ENCODE assay signal across 12 cellular contexts in genomic region chr2:12928197-12928596, GRCh38.
A peak's percentile ranks its signal among the peaks of the same experiment; 100 is the strongest.
DNase-seq lines count a peak whose midpoint lies in the region; ATAC-seq and TF ChIP-seq lines count a peak whose summit lies in the region.
"Had no signal": no experiment of that assay in that cellular context is flagged by ENCODE, and none has a peak within 500 bp of the region (broad histone marks: within the 10 kb centered on the region; RNA-seq: fewer than 3 reads in every experiment).

No MANE protein-coding gene starts in this region.

- no peaks in the 10 kb centered on the region for H3K27me3 Mint-ChIP-seq in activated T-cell treated with anti-CD3 and anti-CD28 coated beads, Interleukin-2, amount 50 U/mL, for 4 hours (ENCODE audit: low read depth)
- no peaks in the 10 kb centered on the region for H3K27me3 Mint-ChIP-seq in H9 (ENCODE audit: low read depth)

- H2AFZ ChIP-seq in H9 (ENCODE audit: low read length) = no peak overlapping the region

- no peak overlapping the region for H2BK120ac ChIP-seq in H9 (ENCODE audit: low read depth, low read length, poor library complexity, severe bottlenecking)

- H2BK12ac ChIP-seq in H9 (ENCODE audit: insufficient read length, low read depth, low read length) = no peak overlapping the region

- H3K4me1 ChIP-seq in skeletal muscle satellite cell (ENCODE audit: control insufficient read depth, insufficient read depth, low read length) (peaks cover 19% of the 10 kb centered on the region), H9 (ENCODE audit: insufficient read depth, low read length) (peaks cover 13% of the 10 kb centered on the region; the same call in 1 of the 2 replicates)

- no peak overlapping the region for H2BK15ac ChIP-seq in H9 (ENCODE audit: low read depth, low read length)

- H4K91ac ChIP-seq in H9 (ENCODE audit: insufficient read length, low read depth, low read length) = no peak overlapping the region

- H3K36me3 ChIP-seq in skeletal muscle satellite cell (ENCODE audit: insufficient read depth, low read length) = no peaks in the 10 kb centered on the region
- H3K36me3 ChIP-seq: stomach had no signal

- H3K14ac ChIP-seq in H9 (ENCODE audit: insufficient read depth, low read length) = no peak overlapping the region

- H4K5ac ChIP-seq in H9 (ENCODE audit: insufficient read length, low read depth, low read length) = no peak overlapping the region

- no peak for TF ChIP-seq CTCF in H9 (conservative IDR thresholded peaks at IDR 0.05)

- no peak overlapping the region for H3K4me3 ChIP-seq in skeletal muscle satellite cell (ENCODE audit: low read length)
- H3K4me3 ChIP-seq: stomach had no signal

- H3K4me3 Mint-ChIP-seq in activated T-cell treated with anti-CD3 and anti-CD28 coated beads, Interleukin-2, amount 50 U/mL, for 4 hours = no peak overlapping the region
- no peak overlapping the region for H3K4me3 Mint-ChIP-seq in H9
- H3K4me3 Mint-ChIP-seq: CD4-positive, alpha-beta T cell had no signal

- no peak overlapping the region for H3K9ac ChIP-seq in skeletal muscle satellite cell (ENCODE audit: low read depth, low read length)
- H3K9ac ChIP-seq in H9 (ENCODE audit: extremely low read depth, insufficient read length, low read length) = no peak overlapping the region

- no peak overlapping the region for H2BK20ac ChIP-seq in H9 (ENCODE audit: low read depth, low read length, poor library complexity, severe bottlenecking)

- no peak overlapping the region for H2AK5ac ChIP-seq in H9 (ENCODE audit: insufficient read length, low read length)

- H2BK5ac ChIP-seq in H9 (ENCODE audit: insufficient read length, low read length) = no peak overlapping the region

- H3K9me3 ChIP-seq in skeletal muscle satellite cell (replicated peaks; ENCODE audit: low read length) = no peaks in the 10 kb centered on the region
- no peaks in the 10 kb centered on the region for H3K9me3 ChIP-seq in H9 (ENCODE audit: control insufficient read depth, low read depth, low read length)
- H3K9me3 ChIP-seq: stomach had no signal

- H3K18ac ChIP-seq in H9 (ENCODE audit: insufficient read length, low read depth, low read length) = no peak overlapping the region

- no peaks in the 10 kb centered on the region for H3K79me2 ChIP-seq in H9 (ENCODE audit: insufficient read depth, low read length)

- H3K9me3 Mint-ChIP-seq in activated T-cell treated with anti-CD3 and anti-CD28 coated beads, Interleukin-2, amount 50 U/mL, for 4 hours = no peaks in the 10 kb centered on the region
- H3K9me3 Mint-ChIP-seq in H9 = peaks cover 0 to 3% of the 10 kb centered on the region in 2 experiments; a peak in 3 of 5 replicates
- H3K9me3 Mint-ChIP-seq: CD4-positive, alpha-beta T cell had no signal

- H4K20me1 ChIP-seq in H9 (ENCODE audit: control insufficient read depth, insufficient read depth, insufficient read length) = no peaks in the 10 kb centered on the region

- H3K27me3 ChIP-seq in skeletal muscle satellite cell (ENCODE audit: control insufficient read depth, insufficient read depth, low read length) (no peaks in the 10 kb centered on the region), H9 (ENCODE audit: insufficient read depth, low read length) (no peaks in the 10 kb centered on the region)
- H3K27me3 ChIP-seq: stomach had no signal

- H3K4ac ChIP-seq in H9 (ENCODE audit: low read depth, low read length) = no peak overlapping the region

- DNase-seq in activated T-cell treated with anti-CD3 and anti-CD28 coated beads, Interleukin-2, amount 50 U/mL, for 4 hours = no peak
- no peak for DNase-seq in activated T-cell treated with anti-CD3 and anti-CD28 coated beads, Interleukin-2, amount 50 U/mL, for 48 hours
- DNase-seq in NCI-H82 (lab: John Stamatoyannopoulos, UW) (peak; percentile 73), dedifferentiated amniotic fluid mesenchymal stem cell (ENCODE audit: extremely low spot score) (peak; percentile 69), NCI-H146 (lab: John Stamatoyannopoulos, UW) (no peak), H9 (no peak), H4 (ENCODE audit: low spot score) (no peak)
- DNase-seq: CD4-positive, alpha-beta T cell; head of caudate nucleus; stimulated activated CD4-positive, alpha-beta T cell treated with anti-CD3 and anti-CD28 coated beads, Interleukin-12 subunit alpha, Interleukin-12 subunit beta, amount 100 ng/mL, for 4 hours; stomach had no signal

- H3K56ac ChIP-seq in H9 (ENCODE audit: insufficient read length, low read depth, low read length) = no peak overlapping the region

- ATAC-seq in activated T-cell treated with anti-CD3 and anti-CD28 coated beads, Interleukin-2, amount 50 U/mL, for 4 hours = peak; percentile 62 to 73

- H3K23ac ChIP-seq in H9 (ENCODE audit: insufficient read length, low read depth, low read length) = no peak overlapping the region

- H3K36me3 Mint-ChIP-seq in activated T-cell treated with anti-CD3 and anti-CD28 coated beads, Interleukin-2, amount 50 U/mL, for 4 hours (ENCODE audit: insufficient read depth) = no peaks in the 10 kb centered on the region
- H3K36me3 Mint-ChIP-seq in H9 (ENCODE audit: insufficient read depth in 1 of 3, low read depth in 3 of 3) = peaks cover 0 to 2% (median 0%) of the 10 kb centered on the region in 3 experiments; a peak in 3 of 7 replicates

- WGBS in H9 (ENCODE audit: extremely low coverage, insufficient read length, low lambda C conversion rate) = no CpG with 5 or more reads among the region's 4 CpGs

- no peak overlapping the region for H3K27ac Mint-ChIP-seq in H9
- H3K27ac Mint-ChIP-seq: CD4-positive, alpha-beta T cell had no signal

- H4K8ac ChIP-seq in H9 (replicated peaks; ENCODE audit: insufficient read length, low read depth, low read length) = no peak overlapping the region

- no peak overlapping the region for H3K27ac ChIP-seq in H9 (ENCODE audit: insufficient read length, low read depth, low read length)
- H3K27ac ChIP-seq: stomach had no signal

- no peaks in the 10 kb centered on the region for H3K23me2 ChIP-seq in H9 (ENCODE audit: insufficient read length, low read depth, low read length, poor library complexity, severe bottlenecking)

- no peaks in the 10 kb centered on the region for H3K79me1 ChIP-seq in H9 (ENCODE audit: insufficient read depth, low read depth, low read length, poor library complexity, severe bottlenecking)

- peaks cover 15% of the 10 kb centered on the region for H3K4me1 Mint-ChIP-seq in activated T-cell treated with anti-CD3 and anti-CD28 coated beads, Interleukin-2, amount 50 U/mL, for 4 hours (ENCODE audit: low read depth)
- peaks cover 22 to 23% of the 10 kb centered on the region in 2 experiments for H3K4me1 Mint-ChIP-seq in H9

- no peak overlapping the region for H3T11ph ChIP-seq in H9 (ENCODE audit: low read length)

- H3K4me2 ChIP-seq in skeletal muscle satellite cell (ENCODE audit: low read length) = peak overlapping the region; percentile 12
- H3K4me2 ChIP-seq in H9 (ENCODE audit: insufficient read depth, insufficient read length, low read length) = no peak overlapping the region

Comparison
In these comparisons a context has a peak if more than half of its experiments do, and no peak if none do; other contexts are left out.
1. DNase-seq: peak in NCI-H82 (single experiment) and dedifferentiated amniotic fluid mesenchymal stem cell (single experiment); none in activated T-cell treated with anti-CD3 and anti-CD28 coated beads, Interleukin-2, amount 50 U/mL, for 4 hours (single experiment), activated T-cell treated with anti-CD3 and anti-CD28 coated beads, Interleukin-2, amount 50 U/mL, for 48 hours (0 of 2), NCI-H146 (single experiment), H9 (single experiment) and H4 (single experiment).